1 cellular context compared by ENCODE assay signal in the genomic region with DNA sequence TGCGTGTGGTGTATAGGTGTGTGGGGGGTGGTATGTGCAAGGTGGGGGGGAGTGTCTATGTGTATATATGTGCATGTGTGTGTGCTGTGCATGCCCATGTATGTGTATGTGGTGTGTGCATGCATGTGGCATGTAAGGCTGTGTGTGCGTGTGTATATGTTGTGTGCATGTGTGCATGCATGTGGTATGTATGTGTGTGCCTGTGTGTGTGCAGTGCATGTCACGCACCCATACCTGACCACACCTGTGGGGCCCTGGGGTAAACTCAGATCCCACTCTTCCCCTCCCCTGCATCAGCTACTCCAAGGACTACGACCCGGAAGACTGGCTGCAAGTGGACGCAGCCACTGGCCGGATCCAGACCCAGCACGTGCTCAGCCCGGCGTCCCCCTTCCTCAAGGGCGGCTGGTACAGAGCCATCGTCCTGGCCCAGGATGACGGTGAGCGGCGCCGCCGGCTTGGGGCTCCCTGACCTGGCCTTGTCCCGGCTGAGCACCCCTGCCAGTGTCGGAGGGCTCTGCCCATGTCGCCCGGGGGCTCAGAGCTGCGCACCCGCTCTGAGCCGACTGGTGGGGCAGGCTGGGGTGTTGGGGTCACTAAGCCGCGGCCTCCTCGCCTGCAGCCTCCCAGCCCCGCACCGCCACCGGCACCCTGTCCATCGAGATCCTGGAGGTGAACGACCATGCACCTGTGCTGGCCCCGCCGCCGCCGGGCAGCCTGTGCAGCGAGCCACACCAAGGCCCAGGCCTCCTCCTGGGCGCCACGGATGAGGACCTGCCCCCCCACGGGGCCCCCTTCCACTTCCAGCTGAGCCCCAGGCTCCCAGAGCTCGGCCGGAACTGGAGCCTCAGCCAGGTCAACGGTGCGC.
TF ChIP-seq lines count a peak whose summit lies in the region.

No MANE protein-coding gene starts in this region.

TF ChIP-seq in HCT116, 20 proteins besides CTCF, POLR2A, EP300 and RAD21 (continued from another document):
- TF ChIP-seq TCF7L2 (IDR thresholded peaks at IDR 0.05; ENCODE audit: borderline replicate concordance, extremely low read depth, insufficient read depth, insufficient read length) = no peak
- TF ChIP-seq ELF1 (IDR thresholded peaks at IDR 0.05; ENCODE audit: borderline replicate concordance, low read depth) = no peak
- TF ChIP-seq ZFX (IDR thresholded peaks at IDR 0.05) = no peak
- TF ChIP-seq POLR2AphosphoS5 (IDR thresholded peaks at IDR 0.05; ENCODE audit: low read depth, low read length) = no peak
- no peak for TF ChIP-seq EZH2 (IDR thresholded peaks at IDR 0.05)
- TF ChIP-seq, protein P1, sequence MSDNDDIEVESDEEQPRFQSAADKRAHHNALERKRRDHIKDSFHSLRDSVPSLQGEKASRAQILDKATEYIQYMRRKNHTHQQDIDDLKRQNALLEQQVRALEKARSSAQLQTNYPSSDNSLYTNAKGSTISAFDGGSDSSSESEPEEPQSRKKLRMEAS (IDR thresholded peaks at IDR 0.05) = no peak
- TF ChIP-seq CBX3 (IDR thresholded peaks at IDR 0.05; ENCODE audit: low read depth) = no peak
- no peak for TF ChIP-seq EGR1 (IDR thresholded peaks at IDR 0.05; ENCODE audit: low read depth)
- TF ChIP-seq FOSL1 (IDR thresholded peaks at IDR 0.05; ENCODE audit: low read depth) = no peak
- TF ChIP-seq, protein P2, sequence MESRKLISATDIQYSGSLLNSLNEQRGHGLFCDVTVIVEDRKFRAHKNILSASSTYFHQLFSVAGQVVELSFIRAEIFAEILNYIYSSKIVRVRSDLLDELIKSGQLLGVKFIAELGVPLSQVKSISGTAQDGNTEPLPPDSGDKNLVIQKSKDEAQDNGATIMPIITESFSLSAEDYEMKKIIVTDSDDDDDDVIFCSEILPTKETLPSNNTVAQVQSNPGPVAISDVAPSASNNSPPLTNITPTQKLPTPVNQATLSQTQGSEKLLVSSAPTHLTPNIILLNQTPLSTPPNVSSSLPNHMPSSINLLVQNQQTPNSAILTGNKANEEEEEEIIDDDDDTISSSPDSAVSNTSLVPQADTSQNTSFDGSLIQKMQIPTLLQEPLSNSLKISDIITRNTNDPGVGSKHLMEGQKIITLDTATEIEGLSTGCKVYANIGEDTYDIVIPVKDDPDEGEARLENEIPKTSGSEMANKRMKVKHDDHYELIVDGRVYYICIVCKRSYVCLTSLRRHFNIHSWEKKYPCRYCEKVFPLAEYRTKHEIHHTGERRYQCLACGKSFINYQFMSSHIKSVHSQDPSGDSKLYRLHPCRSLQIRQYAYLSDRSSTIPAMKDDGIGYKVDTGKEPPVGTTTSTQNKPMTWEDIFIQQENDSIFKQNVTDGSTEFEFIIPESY (IDR thresholded peaks at IDR 0.05; ENCODE audit: extremely low read depth, insufficient replicate concordance, low read length) = no peak
- TF ChIP-seq JUND (IDR thresholded peaks at IDR 0.05) = no peak
- no peak for TF ChIP-seq YY1 (IDR thresholded peaks at IDR 0.05; ENCODE audit: extremely low read depth, insufficient replicate concordance, low read depth, low read length)
- TF ChIP-seq, protein P3, sequence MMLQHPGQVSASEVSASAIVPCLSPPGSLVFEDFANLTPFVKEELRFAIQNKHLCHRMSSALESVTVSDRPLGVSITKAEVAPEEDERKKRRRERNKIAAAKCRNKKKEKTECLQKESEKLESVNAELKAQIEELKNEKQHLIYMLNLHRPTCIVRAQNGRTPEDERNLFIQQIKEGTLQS (IDR thresholded peaks at IDR 0.05) = no peak
